1 cellular context compared by ENCODE assay signal in the genomic region with DNA sequence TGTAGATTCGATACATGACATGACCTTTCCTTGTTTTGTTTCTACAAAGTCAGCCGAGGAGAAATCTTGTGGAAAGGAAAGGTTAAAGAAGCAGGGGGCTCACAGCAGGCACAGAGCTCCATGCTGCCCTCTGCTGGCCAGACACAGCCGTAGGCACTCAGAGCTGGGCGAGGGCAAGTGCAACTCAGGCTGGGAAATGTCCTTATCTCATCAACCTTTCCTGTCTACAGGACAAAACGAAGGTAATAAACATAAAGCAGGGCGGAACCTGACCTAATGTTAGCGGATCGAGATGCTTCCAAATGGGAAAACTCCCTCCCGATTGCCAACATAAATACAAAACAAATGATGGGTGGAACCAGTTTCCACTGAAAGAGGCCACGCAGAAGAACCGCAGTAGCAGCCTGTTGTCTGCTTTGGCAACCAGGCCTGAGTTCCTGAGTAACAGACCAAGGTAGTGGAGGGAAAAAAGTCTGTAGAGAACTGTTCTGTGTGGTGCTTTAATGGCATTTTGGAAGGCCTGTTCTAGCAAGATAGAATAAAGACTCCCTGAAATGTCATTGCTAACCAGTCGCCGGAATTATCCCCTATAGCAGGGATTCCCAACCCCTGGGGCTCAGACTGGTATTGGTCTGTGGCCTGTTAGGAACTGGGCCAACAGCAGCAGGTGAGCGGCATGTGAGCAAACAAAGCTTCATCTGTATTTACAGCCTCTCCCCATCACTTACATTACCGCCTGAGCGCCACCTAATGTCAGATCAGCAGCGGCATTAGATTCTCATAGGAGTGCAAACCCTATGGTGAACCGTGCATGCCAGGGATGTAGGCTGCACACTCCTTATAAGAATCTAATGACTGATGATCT.
TF ChIP-seq lines count a peak whose summit lies in the region.

No MANE protein-coding gene starts in this region.

TF ChIP-seq in K562, 482 proteins besides CTCF, POLR2A, EP300 and RAD21 (continued from another document):
- 0 out of 2 replicates have a peak, but pooled peaks have one; percentile 13 for TF ChIP-seq E2F4 (CRISPR knock-in tag; IDR thresholded peaks at IDR 0.05; ENCODE audit: low read depth)
- peak; percentile 97 for TF ChIP-seq ZBTB33 (CRISPR knock-in tag; IDR thresholded peaks at IDR 0.05)
- no peak for TF ChIP-seq BCOR (IDR thresholded peaks at IDR 0.05)
- no peak for TF ChIP-seq TAL1 (IDR thresholded peaks at IDR 0.05)
- no peak for TF ChIP-seq E2F3 (CRISPR knock-in tag; IDR thresholded peaks at IDR 0.05)
- TF ChIP-seq, protein P1, sequence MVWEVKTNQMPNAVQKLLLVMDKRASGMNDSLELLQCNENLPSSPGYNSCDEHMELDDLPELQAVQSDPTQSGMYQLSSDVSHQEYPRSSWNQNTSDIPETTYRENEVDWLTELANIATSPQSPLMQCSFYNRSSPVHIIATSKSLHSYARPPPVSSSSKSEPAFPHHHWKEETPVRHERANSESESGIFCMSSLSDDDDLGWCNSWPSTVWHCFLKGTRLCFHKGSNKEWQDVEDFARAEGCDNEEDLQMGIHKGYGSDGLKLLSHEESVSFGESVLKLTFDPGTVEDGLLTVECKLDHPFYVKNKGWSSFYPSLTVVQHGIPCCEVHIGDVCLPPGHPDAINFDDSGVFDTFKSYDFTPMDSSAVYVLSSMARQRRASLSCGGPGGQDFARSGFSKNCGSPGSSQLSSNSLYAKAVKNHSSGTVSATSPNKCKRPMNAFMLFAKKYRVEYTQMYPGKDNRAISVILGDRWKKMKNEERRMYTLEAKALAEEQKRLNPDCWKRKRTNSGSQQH (CRISPR knock-in tag; IDR thresholded peaks at IDR 0.05): no peak
- TF ChIP-seq, protein P2, sequence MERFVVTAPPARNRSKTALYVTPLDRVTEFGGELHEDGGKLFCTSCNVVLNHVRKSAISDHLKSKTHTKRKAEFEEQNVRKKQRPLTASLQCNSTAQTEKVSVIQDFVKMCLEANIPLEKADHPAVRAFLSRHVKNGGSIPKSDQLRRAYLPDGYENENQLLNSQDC (CRISPR knock-in tag; IDR thresholded peaks at IDR 0.05): no peak
- TF ChIP-seq TBP (optimal IDR thresholded peaks at IDR 0.05; ENCODE audit: low read depth, low read length): no peak
- TF ChIP-seq TCF3 (CRISPR knock-in tag; IDR thresholded peaks at IDR 0.05): peak; percentile 42
- TF ChIP-seq MITF (IDR thresholded peaks at IDR 0.05): no peak
- peak; percentile 32; the same call in 1 of the 2 replicates for TF ChIP-seq SMARCA4 (IDR thresholded peaks at IDR 0.05)
TF ChIP-seq in K562: peak in this region for 27.
